1 cellular context compared by ENCODE assay signal in the genomic region with DNA sequence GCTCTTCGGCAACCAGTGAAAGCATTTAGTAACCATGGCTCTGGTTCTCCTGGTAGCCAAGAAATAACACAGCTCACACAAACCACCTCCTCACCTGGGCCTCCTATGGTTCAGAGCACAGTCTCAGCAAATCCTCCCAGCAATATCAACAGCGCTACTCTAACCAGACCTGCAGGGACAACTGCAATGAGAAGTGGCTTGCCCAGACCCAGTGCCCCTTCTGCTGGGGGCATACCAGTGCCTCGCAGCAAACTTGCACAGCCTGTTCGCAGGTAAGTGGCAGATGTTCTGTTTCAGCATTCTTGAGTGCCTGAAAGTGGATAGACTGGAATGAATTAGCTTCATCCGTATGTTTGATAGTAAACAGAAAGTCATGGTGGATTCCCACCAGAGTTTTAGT.
TF ChIP-seq lines count a peak whose summit lies in the region.

No MANE protein-coding gene starts in this region.

TF ChIP-seq in GM23338, 12 proteins besides CTCF, POLR2A, EP300 and RAD21 (continued from another document):
- TF ChIP-seq, protein P1, sequence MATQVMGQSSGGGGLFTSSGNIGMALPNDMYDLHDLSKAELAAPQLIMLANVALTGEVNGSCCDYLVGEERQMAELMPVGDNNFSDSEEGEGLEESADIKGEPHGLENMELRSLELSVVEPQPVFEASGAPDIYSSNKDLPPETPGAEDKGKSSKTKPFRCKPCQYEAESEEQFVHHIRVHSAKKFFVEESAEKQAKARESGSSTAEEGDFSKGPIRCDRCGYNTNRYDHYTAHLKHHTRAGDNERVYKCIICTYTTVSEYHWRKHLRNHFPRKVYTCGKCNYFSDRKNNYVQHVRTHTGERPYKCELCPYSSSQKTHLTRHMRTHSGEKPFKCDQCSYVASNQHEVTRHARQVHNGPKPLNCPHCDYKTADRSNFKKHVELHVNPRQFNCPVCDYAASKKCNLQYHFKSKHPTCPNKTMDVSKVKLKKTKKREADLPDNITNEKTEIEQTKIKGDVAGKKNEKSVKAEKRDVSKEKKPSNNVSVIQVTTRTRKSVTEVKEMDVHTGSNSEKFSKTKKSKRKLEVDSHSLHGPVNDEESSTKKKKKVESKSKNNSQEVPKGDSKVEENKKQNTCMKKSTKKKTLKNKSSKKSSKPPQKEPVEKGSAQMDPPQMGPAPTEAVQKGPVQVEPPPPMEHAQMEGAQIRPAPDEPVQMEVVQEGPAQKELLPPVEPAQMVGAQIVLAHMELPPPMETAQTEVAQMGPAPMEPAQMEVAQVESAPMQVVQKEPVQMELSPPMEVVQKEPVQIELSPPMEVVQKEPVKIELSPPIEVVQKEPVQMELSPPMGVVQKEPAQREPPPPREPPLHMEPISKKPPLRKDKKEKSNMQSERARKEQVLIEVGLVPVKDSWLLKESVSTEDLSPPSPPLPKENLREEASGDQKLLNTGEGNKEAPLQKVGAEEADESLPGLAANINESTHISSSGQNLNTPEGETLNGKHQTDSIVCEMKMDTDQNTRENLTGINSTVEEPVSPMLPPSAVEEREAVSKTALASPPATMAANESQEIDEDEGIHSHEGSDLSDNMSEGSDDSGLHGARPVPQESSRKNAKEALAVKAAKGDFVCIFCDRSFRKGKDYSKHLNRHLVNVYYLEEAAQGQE (IDR thresholded peaks at IDR 0.05; ENCODE audit: unreplicated experiment): no peak
- TF ChIP-seq STAT1 (IDR thresholded peaks at IDR 0.05; ENCODE audit: unreplicated experiment) (no peak), POLR2AphosphoS5 (IDR thresholded peaks at IDR 0.05; ENCODE audit: low read depth) (no peak), NANOG (IDR thresholded peaks at IDR 0.05; ENCODE audit: borderline replicate concordance) (no peak), ZNF331 (CRISPR knock-in tag; IDR thresholded peaks at IDR 0.05; ENCODE audit: low read depth) (no peak), CREB1 (CRISPR knock-in tag; IDR thresholded peaks at IDR 0.05; ENCODE audit: low read depth) (no peak)
